15 cellular contexts compared by ENCODE assay signal in the genomic region with DNA sequence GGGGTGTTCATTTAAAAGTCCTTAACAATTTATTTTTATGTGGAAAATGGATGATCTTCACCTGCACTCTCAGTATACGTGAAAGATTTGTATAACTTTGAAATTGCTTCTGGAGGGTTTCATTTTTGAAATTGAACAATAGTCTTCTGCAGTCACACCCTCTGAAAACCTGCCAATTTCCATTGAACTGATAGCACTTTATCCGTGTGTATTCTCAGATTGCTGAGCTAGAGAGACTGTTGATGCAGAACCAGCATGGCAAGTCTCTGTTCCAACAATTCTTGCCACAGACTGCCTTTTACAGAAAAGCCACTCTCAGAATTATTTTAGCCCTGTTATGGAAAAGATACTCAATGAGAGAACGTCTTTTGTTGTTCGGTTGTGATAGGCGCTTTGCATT. TPM values are rescaled to one million over a fixed set of nuclear protein-coding genes. Genes with fewer than 3 reads are reported as not detected.
"Had no signal": no experiment of that assay in that cellular context is flagged by ENCODE, and none has a peak within 500 bp of the region (broad histone marks: within the 10 kb centered on the region; RNA-seq: fewer than 3 reads in every experiment).

No MANE protein-coding gene starts in this region.

- DNase-seq: activated CD4-positive, alpha-beta T cell treated with anti-CD3 and anti-CD28 coated beads for 48 hours; activated CD8-positive, alpha-beta memory T cell treated with anti-CD3 and anti-CD28 coated beads, Interleukin-2, amount 50 U/mL, for 4 hours; activated CD8-positive, alpha-beta T cell treated with anti-CD3 and anti-CD28 coated beads for 36 hours; activated gamma-delta T cell; activated T-cell treated with anti-CD3 and anti-CD28 coated beads, Interleukin-2, amount 50 U/mL, for 72 hours; esophagus squamous epithelium; foreskin fibroblast; hippocampal formation; nephron progenitor cell; stimulated activated CD4-positive, alpha-beta T cell treated with anti-CD3 and anti-CD28 coated beads, Interleukin-1b, Interleukin-23, amount 100 ng/mL, for 48 hours; WERI-Rb-1 had no signal

- H3K9me3 ChIP-seq: esophagus squamous epithelium had no signal

- H3K27me3 ChIP-seq: esophagus squamous epithelium had no signal

- H3K27ac ChIP-seq: coronary artery, WERI-Rb-1 had no signal

- ATAC-seq: activated CD8-positive, alpha-beta T cell treated with anti-CD3 and anti-CD28 coated beads for 36 hours; activated naive CD4-positive, alpha-beta T cell treated with anti-CD3 and anti-CD28 coated beads, Interleukin-2, amount 50 U/mL, for 72 hours; activated T-cell treated with anti-CD3 and anti-CD28 coated beads, Interleukin-2, amount 50 U/mL, for 72 hours; sciatic nerve had no signal

- H3K36me3 ChIP-seq: esophagus squamous epithelium, WERI-Rb-1 had no signal

- H3K4me3 ChIP-seq: coronary artery, esophagus squamous epithelium had no signal

RNA-seq across cellular contexts. Expression of a gene that starts 6.6 kb away (rescaled TPM):
- total RNA-seq: activated CD8-positive, alpha-beta T cell treated with anti-CD3 and anti-CD28 coated beads for 36 hours; activated naive CD4-positive, alpha-beta T cell treated with anti-CD3 and anti-CD28 coated beads, Interleukin-2, amount 50 U/mL, for 72 hours; activated T-cell treated with anti-CD3 and anti-CD28 coated beads, Interleukin-2, amount 50 U/mL, for 72 hours; T-helper 1 cell treated with Interleukin-12 subunit alpha and Interleukin-12 subunit beta and Interleukin-4 antibody, amounts not matched to agents 30 ng/mL and 1 ng/mL, for 36 hours had no signal
